ENCODE assay signal across 1 cellular context in genomic region chr15:98951493-98952320, GRCh38.
A peak's percentile ranks its signal among the peaks of the same experiment; 100 is the strongest.
TF ChIP-seq lines count a peak whose summit lies in the region.

No MANE protein-coding gene starts in this region.

TF ChIP-seq in HepG2, 621 proteins besides CTCF, POLR2A, EP300 and RAD21:
- peak; percentile 58 for TF ChIP-seq ZBTB38 (CRISPR knock-in tag; IDR thresholded peaks at IDR 0.05)
- TF ChIP-seq, protein P1, sequence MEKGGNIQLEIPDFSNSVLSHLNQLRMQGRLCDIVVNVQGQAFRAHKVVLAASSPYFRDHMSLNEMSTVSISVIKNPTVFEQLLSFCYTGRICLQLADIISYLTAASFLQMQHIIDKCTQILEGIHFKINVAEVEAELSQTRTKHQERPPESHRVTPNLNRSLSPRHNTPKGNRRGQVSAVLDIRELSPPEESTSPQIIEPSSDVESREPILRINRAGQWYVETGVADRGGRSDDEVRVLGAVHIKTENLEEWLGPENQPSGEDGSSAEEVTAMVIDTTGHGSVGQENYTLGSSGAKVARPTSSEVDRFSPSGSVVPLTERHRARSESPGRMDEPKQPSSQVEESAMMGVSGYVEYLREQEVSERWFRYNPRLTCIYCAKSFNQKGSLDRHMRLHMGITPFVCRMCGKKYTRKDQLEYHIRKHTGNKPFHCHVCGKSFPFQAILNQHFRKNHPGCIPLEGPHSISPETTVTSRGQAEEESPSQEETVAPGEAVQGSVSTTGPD (CRISPR knock-in tag; IDR thresholded peaks at IDR 0.05) = 0 out of 2 replicates have a peak, but pooled peaks have one; percentile 23
- TF ChIP-seq PAXIP1 (CRISPR knock-in tag; conservative IDR thresholded peaks at IDR 0.05) = peak; percentile 50
- TF ChIP-seq ZNF687 (CRISPR knock-in tag; IDR thresholded peaks at IDR 0.05) = 0 out of 2 replicates have a peak, but pooled peaks have one; percentile 25
- 0 out of 2 replicates have a peak, but pooled peaks have one; percentile 20 for TF ChIP-seq ARID5B (CRISPR knock-in tag; IDR thresholded peaks at IDR 0.05)
- TF ChIP-seq KDM6A (CRISPR knock-in tag; IDR thresholded peaks at IDR 0.05; ENCODE audit: low read depth) = 0 out of 2 replicates have a peak, but pooled peaks have one; percentile 22
- TF ChIP-seq TFAP4 (IDR thresholded peaks at IDR 0.05; ENCODE audit: borderline replicate concordance, low read depth) = peak; percentile 74; the same call in 1 of the 2 replicates
- 0 out of 2 replicates have a peak, but pooled peaks have one; percentile 53 for TF ChIP-seq HNF4G (IDR thresholded peaks at IDR 0.05; ENCODE audit: borderline replicate concordance, low read depth, low read length)
- TF ChIP-seq HNF4G (CRISPR knock-in tag; IDR thresholded peaks at IDR 0.05; ENCODE audit: borderline replicate concordance, low read depth) = no peak
- TF ChIP-seq E2F1 (CRISPR knock-in tag; IDR thresholded peaks at IDR 0.05) = no peak
- TF ChIP-seq SNAI1 (CRISPR knock-in tag; IDR thresholded peaks at IDR 0.05; ENCODE audit: borderline replicate concordance) = no peak
- 0 out of 2 replicates have a peak, but pooled peaks have one; percentile 23 for TF ChIP-seq HOXA3 (CRISPR knock-in tag; IDR thresholded peaks at IDR 0.05)
- TF ChIP-seq, protein P2, sequence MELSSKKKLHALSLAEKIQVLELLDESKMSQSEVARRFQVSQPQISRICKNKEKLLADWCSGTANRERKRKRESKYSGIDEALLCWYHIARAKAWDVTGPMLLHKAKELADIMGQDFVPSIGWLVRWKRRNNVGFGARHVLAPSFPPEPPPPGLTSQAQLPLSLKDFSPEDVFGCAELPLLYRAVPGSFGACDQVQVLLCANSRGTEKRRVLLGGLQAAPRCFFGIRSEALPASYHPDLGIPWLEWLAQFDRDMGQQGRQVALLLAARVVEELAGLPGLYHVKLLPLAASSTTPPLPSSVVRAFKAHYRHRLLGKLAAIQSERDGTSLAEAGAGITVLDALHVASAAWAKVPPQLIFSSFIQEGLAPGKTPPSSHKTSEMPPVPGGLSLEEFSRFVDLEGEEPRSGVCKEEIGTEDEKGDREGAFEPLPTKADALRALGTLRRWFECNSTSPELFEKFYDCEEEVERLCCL (CRISPR knock-in tag; IDR thresholded peaks at IDR 0.05; ENCODE audit: borderline replicate concordance) = no peak
- 0 out of 2 replicates have a peak, but pooled peaks have one; percentile 14 for TF ChIP-seq PPARG (CRISPR knock-in tag; conservative IDR thresholded peaks at IDR 0.05)
- peak; percentile 71; the same call in 1 of the 2 replicates for TF ChIP-seq SALL1 (CRISPR knock-in tag; IDR thresholded peaks at IDR 0.05)
- TF ChIP-seq ZBED4 (CRISPR knock-in tag; IDR thresholded peaks at IDR 0.05; ENCODE audit: borderline replicate concordance) = 0 out of 2 replicates have a peak, but pooled peaks have one; percentile 35
- peak; percentile 83 for TF ChIP-seq HNF4A (CRISPR knock-in tag; IDR thresholded peaks at IDR 0.05)
- peak; percentile 53 for TF ChIP-seq ZMYM4 (CRISPR knock-in tag; IDR thresholded peaks at IDR 0.05)
- TF ChIP-seq NR2F6 (IDR thresholded peaks at IDR 0.05) = no peak
- 0 out of 2 replicates have a peak, but pooled peaks have one; percentile 13 for TF ChIP-seq NR2F6 (CRISPR knock-in tag; IDR thresholded peaks at IDR 0.05)
- no peak for TF ChIP-seq ZNF558 (CRISPR knock-in tag; IDR thresholded peaks at IDR 0.05; ENCODE audit: borderline replicate concordance)
- peak; percentile 86 for TF ChIP-seq ZBTB33 (CRISPR knock-in tag; IDR thresholded peaks at IDR 0.05)
